ENCODE assay signal across 7 cellular contexts in genomic region chr14:32078030-32078793, GRCh38.
DNase-seq lines count a peak whose midpoint lies in the region; ATAC-seq and TF ChIP-seq lines count a peak whose summit lies in the region.

No MANE protein-coding gene starts in this region.

- ATAC-seq in HG02798 (IDR thresholded peaks at IDR 0.05; ENCODE audit: poor library complexity, unreplicated experiment) (peak; percentile 12), GM18873 (IDR thresholded peaks at IDR 0.05; ENCODE audit: low FRiP score, unreplicated experiment) (no peak)

- no peaks in the 10 kb centered on the region for H3K36me3 ChIP-seq in iPS DF 6.9 (ENCODE audit: control insufficient read depth, insufficient read depth, low read length)

- H3K4me1 ChIP-seq in iPS DF 6.9 (ENCODE audit: control insufficient read depth, insufficient read depth, low read length): no peaks in the 10 kb centered on the region

- H3K27ac ChIP-seq in iPS DF 6.9 (ENCODE audit: low read length): no peak overlapping the region

- in situ Hi-C loops in astrocyte of the spinal cord (cut with HindIII; ENCODE audit: low sequenced_read_pairs): no loop called here

- WGBS in iPS DF 6.9 (ENCODE audit: insufficient coverage, insufficient read length): no CpG with 5 or more reads among the region's 27 CpGs

- DNase-seq in EL (peak; percentile 51), NCI-H82 (lab: John Stamatoyannopoulos, UW) (peak; percentile 65), astrocyte of the spinal cord (ENCODE audit: low read depth, low spot score) (peak; percentile 50), iPS DF 6.9 (ENCODE audit: low read depth, low spot score) (no peak), retinal pigment epithelial cell (ENCODE audit: low read depth) (no peak)

- TF ChIP-seq CTCF in astrocyte of the spinal cord (IDR thresholded peaks at IDR 0.05; ENCODE audit: low read depth, low read length) (no peak), retinal pigment epithelial cell (conservative IDR thresholded peaks at IDR 0.05; ENCODE audit: low read depth, low read length) (no peak)

- H3K27me3 ChIP-seq in iPS DF 6.9 (ENCODE audit: control insufficient read depth, insufficient read depth, low read length): no peaks in the 10 kb centered on the region

- H3K4me3 ChIP-seq in astrocyte of the spinal cord (ENCODE audit: low read depth, low read length) (peak overlapping the region; percentile 96), iPS DF 6.9 (ENCODE audit: low read length) (peak overlapping the region; percentile 91; the same call in 1 of the 2 replicates), retinal pigment epithelial cell (ENCODE audit: low read length) (peak overlapping the region; percentile 95)

- no peaks in the 10 kb centered on the region for H3K9me3 ChIP-seq in iPS DF 6.9 (ENCODE audit: control insufficient read depth, insufficient read depth, low read length)

Comparison
In these comparisons a context has a peak if more than half of its experiments do, and no peak if none do; other contexts are left out.
1. DNase-seq: peak in EL (single experiment), NCI-H82 (single experiment) and astrocyte of the spinal cord (single experiment); none in iPS DF 6.9 (single experiment) and retinal pigment epithelial cell (single experiment).
2. Peak in every context shown above with its lines, with median percentiles within 50 percentile points of each other: H3K4me3 ChIP-seq.